In genomic region chr21:42593007-42593814, GRCh38 we compare ENCODE assay signal across 8 cellular contexts.
DNase-seq lines count a peak whose midpoint lies in the region; ATAC-seq and FAIRE-seq lines count a peak whose summit lies in the region.

No MANE protein-coding gene starts in this region.

- no peaks in the 10 kb centered on the region for H3K36me3 ChIP-seq in ACC112 (ENCODE audit: insufficient read depth, low read length)

- H3K79me2 ChIP-seq in ACC112 (ENCODE audit: control insufficient read depth, insufficient read depth, low read length, unreplicated experiment) = no peaks in the 10 kb centered on the region

- peak overlapping the region; percentile 52; the same call in 1 of the 2 replicates for H3K4me3 ChIP-seq in ACC112 (ENCODE audit: low read depth, low read length)

- H2AFZ ChIP-seq in ACC112 (ENCODE audit: low read length, unreplicated experiment) = no peak overlapping the region

- DNase-seq in GM19239 (ENCODE audit: insufficient read length, low spot score) (peak; percentile 95), NCI-H524 treated with DMSO at 0.1 percent for 48 hours (lab: John Stamatoyannopoulos, UW) (peak; percentile 9), mesenteric fat pad (ENCODE audit: low spot score) (peak; percentile 89)
- DNase-seq in activated CD4-positive, alpha-beta T cell treated with anti-CD3 and anti-CD28 coated beads, Interleukin-2, amount 50 U/mL, for 4 hours = peak; percentile 56 to 63
- DNase-seq in effector CD8-positive, alpha-beta T cell (lab: John Stamatoyannopoulos, UW) = peak; percentile 37
- peak; percentile 39 for DNase-seq in stimulated activated CD8-positive, alpha-beta memory T cell treated with anti-CD3 and anti-CD28 coated beads, Interleukin-15, amount 100 ng/mL, for 24 hours (ENCODE audit: low read depth)

- no peak overlapping the region for H3K27ac ChIP-seq in ACC112 (ENCODE audit: low read depth, low read length)

- peak; percentile 59 for FAIRE-seq in GM19239 (lab: Jason Lieb, UNC)

- no peak for ATAC-seq in GM21786 (IDR thresholded peaks at IDR 0.05; ENCODE audit: unreplicated experiment)

- H3K27me3 ChIP-seq in ACC112 (ENCODE audit: insufficient read depth, low read length) = peaks cover 11% of the 10 kb centered on the region; the same call in 1 of the 2 replicates

- no peaks in the 10 kb centered on the region for H3K4me1 ChIP-seq in ACC112 (ENCODE audit: control insufficient read depth, insufficient read depth, low read length, unreplicated experiment)

Comparison
In these comparisons a context has a peak if more than half of its experiments do, and no peak if none do; other contexts are left out.
1. DNase-seq: peak in every context shown above with its lines; median percentile 95 in GM19239; 89 in mesenteric fat pad; 60 in activated CD4-positive, alpha-beta T cell treated with anti-CD3 and anti-CD28 coated beads, Interleukin-2, amount 50 U/mL, for 4 hours; 39 in stimulated activated CD8-positive, alpha-beta memory T cell treated with anti-CD3 and anti-CD28 coated beads, Interleukin-15, amount 100 ng/mL, for 24 hours; 37 in effector CD8-positive, alpha-beta T cell; 9 in NCI-H524 treated with DMSO at 0.1 percent for 48 hours.